ENCODE assay signal across 9 cellular contexts in genomic region chr7:761631-762030, GRCh38.
"Had no signal": no experiment of that assay in that cellular context is flagged by ENCODE, and none has a peak within 500 bp of the region (broad histone marks: within the 10 kb centered on the region; RNA-seq: fewer than 3 reads in every experiment).

No MANE protein-coding gene starts in this region.

- H3K4me1 ChIP-seq: HAP-1 had no signal

- H3K4me3 Mint-ChIP-seq: HFFc6, IgD-negative memory B cell had no signal

- H3K27ac Mint-ChIP-seq: HFFc6, IgD-negative memory B cell had no signal

- DNase-seq: GM23248, GOT3, H7, HFFc6, KBM-7 had no signal

- H3K9me3 ChIP-seq: HAP-1 had no signal

- H3K27ac ChIP-seq: GM23248 had no signal

- H2AFZ ChIP-seq: GM23248 had no signal

- H3K9me3 Mint-ChIP-seq: HFFc6, IgD-negative memory B cell had no signal

- ATAC-seq: HCT116, HepG2 had no signal

- H3K27me3 Mint-ChIP-seq: IgD-negative memory B cell had no signal

- H3K4me3 ChIP-seq: GM23248, HAP-1 had no signal

- FAIRE-seq: HepG2 had no signal

- H3K4me1 Mint-ChIP-seq: IgD-negative memory B cell had no signal

- H3K9ac ChIP-seq: GM23248 had no signal
